In the genomic region with DNA sequence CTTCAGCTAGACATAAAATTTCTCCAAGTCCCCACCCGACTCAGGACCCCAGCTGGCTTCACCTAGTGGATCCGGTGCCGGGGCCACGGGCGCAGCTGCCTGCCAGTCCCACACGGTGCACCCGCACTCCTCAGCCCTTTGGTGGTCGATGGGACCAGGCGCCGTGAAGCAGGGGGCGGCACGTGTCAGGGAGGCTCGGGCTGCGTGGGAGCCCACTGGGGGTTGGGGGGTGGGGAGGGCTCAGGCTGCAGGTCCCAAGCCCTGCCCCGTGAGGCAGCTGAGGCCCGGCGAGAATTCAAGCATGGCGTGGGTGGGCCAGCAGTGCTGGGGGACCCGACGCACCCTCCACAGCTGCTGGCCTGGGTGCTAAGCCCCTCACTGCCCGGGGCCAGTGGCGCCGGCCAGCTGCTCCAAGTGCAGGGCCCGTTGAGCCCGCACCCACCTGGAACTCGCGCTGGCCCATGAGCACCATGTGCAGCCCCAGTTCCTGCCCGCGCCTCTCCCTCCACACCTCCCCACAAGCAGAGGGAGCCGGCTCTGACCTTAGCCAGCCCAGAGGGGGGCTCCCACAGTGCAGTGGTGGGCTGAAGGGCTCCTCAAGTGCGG, we compare ENCODE assay signal across 32 cellular contexts.
"Had no signal": no experiment of that assay in that cellular context is flagged by ENCODE, and none has a peak within 500 bp of the region (broad histone marks: within the 10 kb centered on the region; RNA-seq: fewer than 3 reads in every experiment).

No MANE protein-coding gene starts in this region.

- H3K4me1 ChIP-seq: body of pancreas, breast epithelium had no signal

- H3K36me3 ChIP-seq: adrenal gland, brain microvascular endothelial cell, breast epithelium had no signal

- DNase-seq: activated B cell treated with CpG ODN at 0.5 μM for 24 hours; activated CD4-positive, alpha-beta memory T cell treated with anti-CD3 and anti-CD28 coated beads for 36 hours; activated CD4-positive, alpha-beta T cell treated with anti-CD3 and anti-CD28 coated beads for 4 hours; activated CD4-positive, alpha-beta T cell treated with anti-CD3 and anti-CD28 coated beads, Interleukin-2, amount 10 ng/mL, durations not matched to agents 24 days and 14 days; activated CD4-positive, alpha-beta T cell treated with anti-CD3 and anti-CD28 coated beads, Interleukin-2, amount 50 U/mL, for 1 hour; activated CD4-positive, alpha-beta T cell treated with anti-CD3 and anti-CD28 coated beads, Interleukin-2, amount 50 U/mL, for 4 hours; activated CD4-positive, CD25-positive, alpha-beta regulatory T cell treated with anti-CD3 and anti-CD28 coated beads, Interleukin-2, amount 50 U/mL, for 72 hours; activated CD8-positive, alpha-beta memory T cell treated with anti-CD3 and anti-CD28 coated beads, Interleukin-2, amount 50 U/mL, for 4 hours; activated CD8-positive, alpha-beta T cell treated with anti-CD3 and anti-CD28 coated beads for 36 hours; activated effector memory CD4-positive, alpha-beta T cell treated with anti-CD3 and anti-CD28 coated beads, Interleukin-2, amount 50 U/mL, for 16 hours; activated naive CD4-positive, alpha-beta T cell; activated naive CD4-positive, alpha-beta T cell treated with anti-CD3 and anti-CD28 coated beads for 36 hours; activated naive CD4-positive, alpha-beta T cell treated with anti-CD3 and anti-CD28 coated beads, Interleukin-2, amount 50 U/mL, for 16 hours; activated naive CD8-positive, alpha-beta T cell treated with anti-CD3 and anti-CD28 coated beads, Interleukin-2, amount 10 ng/mL, durations not matched to agents 7 days and 5 days; activated T-cell treated with anti-CD3 and anti-CD28 coated beads for 4 hours; activated T-cell treated with anti-CD3 and anti-CD28 coated beads, Interleukin-2, amount 50 U/mL, for 1 hour; activated T-cell treated with anti-CD3 and anti-CD28 coated beads, Interleukin-2, amount 50 U/mL, for 4 hours; activated T-cell treated with anti-CD3 and anti-CD28 coated beads, Interleukin-2, amount 50 U/mL, for 72 hours; adrenal gland; amniotic stem cell; aorta; body of pancreas; brain microvascular endothelial cell; central memory CD4-positive, alpha-beta T cell; SW 1271; T-cell; T-helper 2 cell; T-helper 9 cell had no signal

- ATAC-seq: activated CD8-positive, alpha-beta T cell treated with anti-CD3 and anti-CD28 coated beads for 36 hours; activated naive CD4-positive, alpha-beta T cell treated with anti-CD3 and anti-CD28 coated beads, Interleukin-2, amount 50 U/mL, for 72 hours; activated T-cell treated with anti-CD3 and anti-CD28 coated beads, Interleukin-2, amount 50 U/mL, for 4 hours; activated T-cell treated with anti-CD3 and anti-CD28 coated beads, Interleukin-2, amount 50 U/mL, for 72 hours; activated T-helper 17 cell treated with anti-CD3 and anti-CD28 coated beads, Interleukin-2, amount 50 U/mL, for 72 hours; body of pancreas; T-cell had no signal

- H3K9me3 ChIP-seq: body of pancreas had no signal

- H3K27me3 ChIP-seq: adrenal gland, body of pancreas, brain microvascular endothelial cell, breast epithelium had no signal

- H3K4me3 ChIP-seq: adrenal gland, body of pancreas, breast epithelium had no signal

- H3K27ac ChIP-seq: body of pancreas, brain microvascular endothelial cell, breast epithelium, VCaP had no signal
